8 cellular contexts compared by ENCODE assay signal in the genomic region with DNA sequence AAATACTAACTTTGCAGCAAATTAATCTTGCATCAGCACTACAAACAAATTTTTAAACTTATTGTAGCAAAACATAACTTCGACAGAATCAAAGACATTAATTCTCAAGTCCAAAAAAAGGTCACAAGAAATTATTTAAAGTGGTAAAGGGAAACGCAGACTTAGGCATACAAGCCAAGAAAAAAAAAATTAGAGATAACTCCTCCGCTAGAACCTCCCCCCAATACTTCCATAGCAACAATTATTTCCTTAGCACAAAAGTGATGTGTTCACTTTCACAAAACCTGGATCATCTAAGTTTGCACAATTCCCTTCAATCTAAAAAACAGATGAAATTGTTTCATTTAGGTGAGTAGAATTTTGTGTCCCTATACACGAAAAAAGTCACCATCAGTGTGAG. TPM values are rescaled to one million over a fixed set of nuclear protein-coding genes. Genes with fewer than 3 reads are reported as not detected.
A peak's percentile ranks its signal among the peaks of the same experiment; 100 is the strongest.
DNase-seq lines count a peak whose midpoint lies in the region; ATAC-seq and TF ChIP-seq lines count a peak whose summit lies in the region.

No MANE protein-coding gene starts in this region.

- ATAC-seq in heart left ventricle (no peak), left cardiac atrium (no peak), body of pancreas (no peak), GM18868 (IDR thresholded peaks at IDR 0.05; ENCODE audit: unreplicated experiment) (no peak)

- TF ChIP-seq CTCF in heart left ventricle (IDR thresholded peaks at IDR 0.05), result no peak
- TF ChIP-seq CTCF in body of pancreas (IDR thresholded peaks at IDR 0.05), result no peak
- TF ChIP-seq CTCF in vagina (IDR thresholded peaks at IDR 0.05), result no peak

- H3K9me3 ChIP-seq in heart left ventricle, result peaks cover 0 to 3% (median 0%) of the 10 kb centered on the region in 12 donors
- H3K9me3 ChIP-seq in body of pancreas, result no peaks in the 10 kb centered on the region
- H3K9me3 ChIP-seq in mesodermal cell (ENCODE audit: control insufficient read depth, low read length), result no peaks in the 10 kb centered on the region
- no peaks in the 10 kb centered on the region for H3K9me3 ChIP-seq in vagina

- H3K4me3 ChIP-seq in heart left ventricle (peak overlapping the region in 11 of 12 donors; percentile 84 to 100 (median 97)), body of pancreas (peak overlapping the region in 1 of 2 donors; percentile 70), mesodermal cell (ENCODE audit: extremely low read depth, insufficient read depth, low read length, poor library complexity, severe bottlenecking) (peak overlapping the region; percentile 69), vagina (peak overlapping the region; percentile 78 to 100)

- H3K27ac ChIP-seq in heart left ventricle (peak overlapping the region in 7 of 12 donors; percentile 86 to 95 (median 90)), body of pancreas (peak overlapping the region; percentile 96 to 99 (median 98)), mesodermal cell (ENCODE audit: low read depth, low read length, severe bottlenecking) (no peak overlapping the region), vagina (peak overlapping the region; percentile 98)

- intact Hi-C loops in heart left ventricle (cut with DNase I) (no loop called here), left cardiac atrium (cut with DNase I) (loop anchor here in 1 of 2 donors (10.0 kb wide), 1 partner anchor 261 kb away; the partner anchor contains the start of gene PRSS48), body of pancreas (cut with DNase I) (no loop called here), vagina (cut with DNase I) (no loop called here), head of caudate nucleus (cut with DNase I) (loop anchor here (10.0 kb wide), 1 partner anchor 81 kb away; the partner anchor contains the start of gene RPS3A)

- H3K4me1 ChIP-seq in heart left ventricle, result peaks cover 0 to 25% (median 17%) of the 10 kb centered on the region in 12 donors
- peaks cover 27% of the 10 kb centered on the region for H3K4me1 ChIP-seq in body of pancreas
- H3K4me1 ChIP-seq in mesodermal cell (ENCODE audit: control insufficient read depth, insufficient read depth, low read length, poor library complexity, severe bottlenecking), result no peaks in the 10 kb centered on the region
- H3K4me1 ChIP-seq in vagina, result peaks cover 21% of the 10 kb centered on the region

- TF ChIP-seq POLR2A in heart left ventricle (IDR thresholded peaks at IDR 0.05) (no peak), body of pancreas (IDR thresholded peaks at IDR 0.05) (no peak), vagina (IDR thresholded peaks at IDR 0.05) (no peak)

- H3K27me3 ChIP-seq in heart left ventricle (no peaks in the 10 kb centered on the region), body of pancreas (no peaks in the 10 kb centered on the region), vagina (no peaks in the 10 kb centered on the region)

- no peak for DNase-seq in heart left ventricle
- DNase-seq in left cardiac atrium, result no peak
- no peak for DNase-seq in body of pancreas
- no peak for DNase-seq in vagina (ENCODE audit: extremely low spot score in 2 of 2)
- no peak for DNase-seq in AML-193 (lab: John Stamatoyannopoulos, UW)
- no peak for DNase-seq in head of caudate nucleus

- WGBS in heart left ventricle, 4 donors, result 10 to 14% (median 12%) methylated on average over 4 of the region's 4 CpGs
- WGBS in body of pancreas, 2 donors, result 2% methylated on average over 4 of the region's 4 CpGs
- 20 to 43% methylated on average over 1 of the region's 4 CpGs for WGBS in mesodermal cell (ENCODE audit: insufficient coverage in 2 of 2), 2 experiments

- H3K36me3 ChIP-seq in heart left ventricle, result peaks cover 0 to 9% (median 0%) of the 10 kb centered on the region in 9 donors
- H3K36me3 ChIP-seq in body of pancreas (replicated peaks in 1 of 2; ENCODE audit: insufficient read depth in 1 of 2, low read depth in 2 of 2), result no peaks in the 10 kb centered on the region
- H3K36me3 ChIP-seq in mesodermal cell (ENCODE audit: control insufficient read depth, insufficient read depth, low read length), result no peaks in the 10 kb centered on the region
- H3K36me3 ChIP-seq in vagina, result no peaks in the 10 kb centered on the region

RNA-seq across cellular contexts. Expression of gene LRBA, which starts 1.1 kb away (rescaled TPM):
- 10 to 100 TPM; 16.7 to 35.1 (median 25.6) TPM for total RNA-seq in heart left ventricle
- 1 to 10 TPM; 6.5 to 9.7 TPM for polyA plus RNA-seq in heart left ventricle
- 10 to 100 TPM; 20.0 to 25.7 TPM for total RNA-seq in left cardiac atrium
- total RNA-seq in body of pancreas, result 10 to 100 TPM; 50.1 to 59.9 TPM
- polyA plus RNA-seq in mesodermal cell (2013, experiment 1 of 2), result 15.6 TPM
- 17.5 TPM for polyA plus RNA-seq in mesodermal cell (2013, experiment 2 of 2)
- 68.0 TPM for total RNA-seq in vagina
